In genomic region chr12:55929306-55929791, GRCh38 we compare ENCODE assay signal across 8 cellular contexts. TPM values are rescaled to one million over a fixed set of nuclear protein-coding genes. Genes with fewer than 3 reads are reported as not detected.
A peak's percentile ranks its signal among the peaks of the same experiment; 100 is the strongest.
DNase-seq lines count a peak whose midpoint lies in the region; ATAC-seq and TF ChIP-seq lines count a peak whose summit lies in the region.

No MANE protein-coding gene starts in this region.

- peak; percentile 27 for TF ChIP-seq POLR2A in transverse colon (IDR thresholded peaks at IDR 0.05)

- ATAC-seq in GM21737 (IDR thresholded peaks at IDR 0.05; ENCODE audit: unreplicated experiment) (peak; percentile 37), Panc1 (no peak)
- peak; percentile 61 to 71 for ATAC-seq in naive thymus-derived CD8-positive, alpha-beta T cell

- no peaks in the 10 kb centered on the region for H3K27me3 Mint-ChIP-seq in naive thymus-derived CD8-positive, alpha-beta T cell

- DNase-seq in GF-D8 (lab: John Stamatoyannopoulos, UW) (peak; percentile 42), Panc1 (ENCODE audit: low read depth, low spot score) (no peak), transverse colon (peak; percentile 75), HAP-1 (ENCODE audit: low spot score in 2 of 2) (no peak), brain microvascular endothelial cell (no peak)
- peak; percentile 73 for DNase-seq in activated gamma-delta T cell treated with anti-CD3 and anti-CD28 coated beads, Interleukin-2, amount 50 U/mL, for 16 hours (ENCODE audit: low read depth)
- peak; percentile 73 to 98 (median 90) for DNase-seq in naive thymus-derived CD8-positive, alpha-beta T cell

- H3K36me3 ChIP-seq in Panc1 (ENCODE audit: control insufficient read depth, insufficient read depth, low read length) (peaks cover 4% of the 10 kb centered on the region; the same call in 1 of the 2 replicates), transverse colon (no peaks in the 10 kb centered on the region), HAP-1 (replicated peaks) (peaks cover 3% of the 10 kb centered on the region; the same call in 1 of the 2 replicates), brain microvascular endothelial cell (replicated peaks) (no peaks in the 10 kb centered on the region)

- H3K27ac ChIP-seq in Panc1 (ENCODE audit: low read length) = peak overlapping the region; percentile 66
- peak overlapping the region; percentile 92 to 99 (median 98) for H3K27ac ChIP-seq in transverse colon
- no peak overlapping the region for H3K27ac ChIP-seq in brain microvascular endothelial cell

- peak overlapping the region; percentile 93 to 100 (median 98) for H3K27ac Mint-ChIP-seq in naive thymus-derived CD8-positive, alpha-beta T cell

- H3K9me3 ChIP-seq in Panc1 (ENCODE audit: control insufficient read depth, insufficient read depth, low read depth, low read length) (no peaks in the 10 kb centered on the region), transverse colon (no peaks in the 10 kb centered on the region), HAP-1 (no peaks in the 10 kb centered on the region)

- POLR2A ChIA-PET in Panc1 (lab: Charles Lee) = interaction anchor here (0.5 kb wide), 1 partner anchor 19 kb away, joined by 4 read pairs; no protein-coding TSS in a partner anchor
- POLR2A ChIA-PET in naive thymus-derived CD8-positive, alpha-beta T cell (lab: Charles Lee) = interaction anchor here (0.6 to 10.9 kb wide), 24 partner anchors 8 to 759 kb away, joined by 3 to 293 read pairs (median 8); partner anchors contain the start of genes DNAJC14, ESYT1, ORMDL2 and PA2G4

- peaks cover 20 to 32% (median 27%) of the 10 kb centered on the region in 3 donors for H3K36me3 Mint-ChIP-seq in naive thymus-derived CD8-positive, alpha-beta T cell

- H3K9me3 Mint-ChIP-seq in naive thymus-derived CD8-positive, alpha-beta T cell = no peaks in the 10 kb centered on the region

- H3K4me3 Mint-ChIP-seq in naive thymus-derived CD8-positive, alpha-beta T cell = peak overlapping the region; percentile 93 to 100 (median 98)

- BruUV-seq in Panc1 (replicated peaks; lab: Mats Ljungman, UMichigan) = no TSS peak

- TF ChIP-seq CTCF in Panc1 (IDR thresholded peaks at IDR 0.05) (no peak), transverse colon (IDR thresholded peaks at IDR 0.05) (no peak), brain microvascular endothelial cell (IDR thresholded peaks at IDR 0.05; ENCODE audit: low read depth, low read length, missing control alignments) (no peak)

- H3K27me3 ChIP-seq in Panc1 (ENCODE audit: control insufficient read depth, insufficient read depth, low read length) (peaks cover 14% of the 10 kb centered on the region; the same call in 1 of the 2 replicates), transverse colon (no peaks in the 10 kb centered on the region), HAP-1 (ENCODE audit: low read depth) (no peaks in the 10 kb centered on the region), brain microvascular endothelial cell (replicated peaks) (no peaks in the 10 kb centered on the region)

- H3K4me3 ChIP-seq in Panc1 (ENCODE audit: low read depth in 2 of 2, low read length in 2 of 2) = no peak overlapping the region
- H3K4me3 ChIP-seq in transverse colon = no peak overlapping the region
- H3K4me3 ChIP-seq in HAP-1 = no peak overlapping the region
- H3K4me3 ChIP-seq in brain microvascular endothelial cell (ENCODE audit: low read depth, low read length) = no peak overlapping the region

- H3K4me1 ChIP-seq in Panc1 (ENCODE audit: control insufficient read depth, insufficient read depth, low read length) (peaks cover 39% of the 10 kb centered on the region), transverse colon (peaks cover 29 to 71% (median 62%) of the 10 kb centered on the region in 4 donors), HAP-1 (peaks cover 26% of the 10 kb centered on the region)

- intact Hi-C loops in Panc1 (cut with micrococcal nuclease; ENCODE audit: unreplicated experiment) = loop anchor here (5.0 kb wide), 1 partner anchor 202 kb away; the partner anchor contains the start of gene CD63
- intact Hi-C loops in transverse colon (cut with DNase I; ENCODE audit: low total_unique reads) = loop anchor here (5.0 kb wide), 1 partner anchor 97 kb away; no protein-coding TSS in a partner anchor

- in situ Hi-C loops in Panc1 (cut with HindIII; ENCODE audit: low pct_unique_long_range_greater_than_20kb, low sequenced_read_pairs) (no loop called here), transverse colon (cut with MboI; ENCODE audit: low pct_ligation_motif_present in 1 of 4, low pct_unique_long_range_greater_than_20kb in 1 of 4, low sequenced_read_pairs in 3 of 4) (loop anchor here in 2 of 4 donors (5.0 to 25.0 kb wide), 2 partner anchors 117 to 197 kb away; partner anchors contain the start of genes ORMDL2 (in 1 of the 2) and SARNP (in 1 of the 2)), HAP-1 (cut with MboI; ENCODE audit: low sequenced_read_pairs) (loop anchor here (5.0 kb wide), 2 partner anchors 112 to 192 kb away; partner anchors contain the start of genes ORMDL2 and SARNP), brain microvascular endothelial cell (cut with HindIII; ENCODE audit: low pct_ligation_motif_present, low sequenced_read_pairs) (no loop called here)

- CTCF ChIA-PET in Panc1 (lab: Charles Lee) = interaction anchor here (0.6 kb wide), 1 partner anchor 43 kb away, joined by 3 read pairs; no protein-coding TSS in a partner anchor

- TF ChIP-seq EP300 in transverse colon (IDR thresholded peaks at IDR 0.05; ENCODE audit: low read depth) = no peak

- H3K4me1 Mint-ChIP-seq in naive thymus-derived CD8-positive, alpha-beta T cell = peaks cover 39 to 75% (median 55%) of the 10 kb centered on the region in 4 donors

- WGBS in transverse colon (ENCODE audit: low coverage in 1 of 2), 2 donors = 21 to 33% methylated on average over 2 to 8 of the region's 8 CpGs

RNA-seq across cellular contexts. Expression of gene DGKA, which starts 1.6 kb away (rescaled TPM):
- total RNA-seq in Panc1 (2021; ENCODE audit: unreplicated experiment) (7.6 TPM), transverse colon (100 to 1,000 TPM; 101 to 268 (median 138) TPM)
- 5.8 TPM for polyA plus RNA-seq in Panc1 (2012; ENCODE audit: insufficient read length)
- 1,000 to 10,000 TPM; 1,302 to 1,328 TPM for total RNA-seq in naive thymus-derived CD8-positive, alpha-beta T cell
- polyA plus RNA-seq in naive thymus-derived CD8-positive, alpha-beta T cell = 100 to 1,000 TPM; 145 to 378 (median 232) TPM

RNA-seq across cellular contexts. Expression of gene PYM1, which starts 1.7 kb away (rescaled TPM):
- total RNA-seq in Panc1 (2021; ENCODE audit: unreplicated experiment) = 32.2 TPM
- polyA plus RNA-seq in Panc1 (2012; ENCODE audit: insufficient read length) = 40.4 TPM
- total RNA-seq in naive thymus-derived CD8-positive, alpha-beta T cell = 10 to 100 TPM; 33.1 to 44.4 TPM
- polyA plus RNA-seq in naive thymus-derived CD8-positive, alpha-beta T cell = 10 to 100 TPM; 54.4 to 65.7 (median 55.0) TPM
- 10 to 100 TPM; 35.2 to 56.4 (median 47.8) TPM for total RNA-seq in transverse colon

RNA-seq across cellular contexts. Expression of gene PMEL, which starts 36.5 kb away (rescaled TPM):
- total RNA-seq in Panc1 (2021; ENCODE audit: unreplicated experiment) (1.2 TPM), transverse colon (1 to 10 TPM in 3 of 4 donors, not detected in 1; 2.4 to 7.0 (median 4.9) TPM)
- polyA plus RNA-seq in Panc1 (2012; ENCODE audit: insufficient read length) = 1.5 TPM
- total RNA-seq in naive thymus-derived CD8-positive, alpha-beta T cell = not detected
- polyA plus RNA-seq in naive thymus-derived CD8-positive, alpha-beta T cell = under 1 TPM in 1 of 3 donors, not detected in 2; 0.15 TPM

RNA-seq across cellular contexts. Expression of gene CDK2, which starts 37.3 kb away (rescaled TPM):
- total RNA-seq in Panc1 (2021; ENCODE audit: unreplicated experiment) (72.9 TPM), transverse colon (10 to 100 TPM in 3 of 4 donors, 1 to 10 TPM in 1; 6.7 to 22.3 (median 11.1) TPM)
- 50.6 TPM for polyA plus RNA-seq in Panc1 (2012; ENCODE audit: insufficient read length)
- total RNA-seq in naive thymus-derived CD8-positive, alpha-beta T cell = 10 to 100 TPM; 27.5 to 30.8 TPM
- polyA plus RNA-seq in naive thymus-derived CD8-positive, alpha-beta T cell = 10 to 100 TPM in 1 of 3 donors, 1 to 10 TPM in 2; 8.0 to 12.4 (median 9.5) TPM

RNA-seq across cellular contexts. Expression of gene RAB5B, which starts 44.5 kb away (rescaled TPM):
- total RNA-seq in Panc1 (2021; ENCODE audit: unreplicated experiment) (102 TPM), transverse colon (10 to 100 TPM; 66.3 to 97.5 (median 88.4) TPM)
- 92.2 TPM for polyA plus RNA-seq in Panc1 (2012; ENCODE audit: insufficient read length)
- total RNA-seq in naive thymus-derived CD8-positive, alpha-beta T cell = 10 to 100 TPM; 88.9 to 95.2 TPM
- polyA plus RNA-seq in naive thymus-derived CD8-positive, alpha-beta T cell = 10 to 100 TPM; 61.6 to 69.4 (median 65.9) TPM

Comparison
In these comparisons a context has a peak if more than half of its experiments do, and no peak if none do; other contexts are left out.
1. DNase-seq: peak in GF-D8 (single experiment), activated gamma-delta T cell treated with anti-CD3 and anti-CD28 coated beads, Interleukin-2, amount 50 U/mL, for 16 hours (single experiment), naive thymus-derived CD8-positive, alpha-beta T cell (10 of 10) and transverse colon (single experiment); none in Panc1 (single experiment), HAP-1 (0 of 2) and brain microvascular endothelial cell (single experiment).
2. RNA of gene DGKA, which starts 1.6 kb away (total RNA-seq): 1,302 to 1,328 TPM in naive thymus-derived CD8-positive, alpha-beta T cell and 101 to 268 TPM in transverse colon; 7.6 TPM in Panc1 (single experiment); every median in the first group is over 10 times any median in the second.